In genomic region chr20:25294459-25295385, GRCh38 we compare ENCODE assay signal across 8 cellular contexts. TPM values are rescaled to one million over a fixed set of nuclear protein-coding genes. Genes with fewer than 3 reads are reported as not detected.
DNase-seq lines count a peak whose midpoint lies in the region; ATAC-seq and TF ChIP-seq lines count a peak whose summit lies in the region.

No MANE protein-coding gene starts in this region.

- H3K4me3 ChIP-seq in RWPE2 (ENCODE audit: severe bottlenecking) (no peak overlapping the region), prostate gland (no peak overlapping the region), vagina (no peak overlapping the region)

- no peak for TF ChIP-seq POLR2A in prostate gland (IDR thresholded peaks at IDR 0.05)
- TF ChIP-seq POLR2A in vagina (IDR thresholded peaks at IDR 0.05) = no peak

- WGBS in prostate gland = 56% methylated on average over 21 of the region's 22 CpGs

- peak; percentile 72 for TF ChIP-seq CTCF in RWPE2 (IDR thresholded peaks at IDR 0.05; ENCODE audit: poor library complexity, severe bottlenecking)
- TF ChIP-seq CTCF in prostate gland (IDR thresholded peaks at IDR 0.05) = peak in 3 of 4 experiments; percentile 45 to 69 (median 68)
- peak; percentile 25 to 72 (median 72) for TF ChIP-seq CTCF in vagina (IDR thresholded peaks at IDR 0.05)

- peak; percentile 45 for ATAC-seq in HG03342 (IDR thresholded peaks at IDR 0.05; ENCODE audit: unreplicated experiment)
- peak; percentile 53 for ATAC-seq in RWPE2 (ENCODE audit: low read depth)

- no peak overlapping the region for H3K27ac ChIP-seq in RWPE2 (ENCODE audit: poor library complexity, severe bottlenecking)
- peak overlapping the region; percentile 47 to 49 for H3K27ac ChIP-seq in prostate gland
- peak overlapping the region; percentile 27 for H3K27ac ChIP-seq in vagina

- intact Hi-C loops in prostate gland (cut with DNase I) = loop anchor here (5.0 kb wide), 1 partner anchor 98 kb away; the partner anchor contains the start of gene ABHD12
- intact Hi-C loops in vagina (cut with DNase I) = no loop called here

- H3K27me3 ChIP-seq in RWPE2 (ENCODE audit: insufficient read depth, poor library complexity, severe bottlenecking) = no peaks in the 10 kb centered on the region
- H3K27me3 ChIP-seq in prostate gland (replicated peaks; ENCODE audit: insufficient read depth) = no peaks in the 10 kb centered on the region
- no peaks in the 10 kb centered on the region for H3K27me3 ChIP-seq in vagina

- no peaks in the 10 kb centered on the region for H3K4me1 ChIP-seq in RWPE2 (ENCODE audit: insufficient read depth, poor library complexity, severe bottlenecking)
- peaks cover 8% of the 10 kb centered on the region for H3K4me1 ChIP-seq in prostate gland (replicated peaks)
- H3K4me1 ChIP-seq in vagina = peaks cover 13% of the 10 kb centered on the region

- H3K36me3 ChIP-seq in RWPE2 (ENCODE audit: low read depth) (peaks cover 62% of the 10 kb centered on the region), prostate gland (peaks cover 3 to 35% of the 10 kb centered on the region in 2 donors), vagina (peaks cover 0 to 37% of the 10 kb centered on the region in 2 donors)

- no peaks in the 10 kb centered on the region for H3K9me3 ChIP-seq in RWPE2 (ENCODE audit: severe bottlenecking)
- no peaks in the 10 kb centered on the region for H3K9me3 ChIP-seq in prostate gland
- H3K9me3 ChIP-seq in vagina = no peaks in the 10 kb centered on the region

- DNase-seq in EL (peak; percentile 61), RWPE2 (ENCODE audit: low spot score) (no peak), glomerular visceral epithelial cell (ENCODE audit: extremely low spot score) (peak; percentile 56), prostate gland (ENCODE audit: low spot score) (no peak), vagina (ENCODE audit: extremely low spot score in 2 of 2) (no peak), amniotic stem cell (lab: John Stamatoyannopoulos, UW) (no peak)
- peak; percentile 40 for DNase-seq in activated gamma-delta T cell treated with anti-CD3 and anti-CD28 coated beads, Interleukin-2, amount 50 U/mL, for 16 hours (ENCODE audit: low read depth)

RNA-seq across cellular contexts. Expression of gene PYGB, which starts 46.8 kb away (rescaled TPM):
- total RNA-seq in prostate gland (100 to 1,000 TPM; 231 to 261 TPM), vagina (117 TPM)

Comparison
In these comparisons a context has a peak if more than half of its experiments do, and no peak if none do; other contexts are left out.
1. DNase-seq: peak in EL (single experiment), activated gamma-delta T cell treated with anti-CD3 and anti-CD28 coated beads, Interleukin-2, amount 50 U/mL, for 16 hours (single experiment) and glomerular visceral epithelial cell (single experiment); none in RWPE2 (single experiment), prostate gland (single experiment), vagina (0 of 2) and amniotic stem cell (single experiment).
2. Peak in every context shown above with its lines, with median percentiles within 50 percentile points of each other: CTCF ChIP-seq.